8 cellular contexts compared by ENCODE assay signal in the genomic region with DNA sequence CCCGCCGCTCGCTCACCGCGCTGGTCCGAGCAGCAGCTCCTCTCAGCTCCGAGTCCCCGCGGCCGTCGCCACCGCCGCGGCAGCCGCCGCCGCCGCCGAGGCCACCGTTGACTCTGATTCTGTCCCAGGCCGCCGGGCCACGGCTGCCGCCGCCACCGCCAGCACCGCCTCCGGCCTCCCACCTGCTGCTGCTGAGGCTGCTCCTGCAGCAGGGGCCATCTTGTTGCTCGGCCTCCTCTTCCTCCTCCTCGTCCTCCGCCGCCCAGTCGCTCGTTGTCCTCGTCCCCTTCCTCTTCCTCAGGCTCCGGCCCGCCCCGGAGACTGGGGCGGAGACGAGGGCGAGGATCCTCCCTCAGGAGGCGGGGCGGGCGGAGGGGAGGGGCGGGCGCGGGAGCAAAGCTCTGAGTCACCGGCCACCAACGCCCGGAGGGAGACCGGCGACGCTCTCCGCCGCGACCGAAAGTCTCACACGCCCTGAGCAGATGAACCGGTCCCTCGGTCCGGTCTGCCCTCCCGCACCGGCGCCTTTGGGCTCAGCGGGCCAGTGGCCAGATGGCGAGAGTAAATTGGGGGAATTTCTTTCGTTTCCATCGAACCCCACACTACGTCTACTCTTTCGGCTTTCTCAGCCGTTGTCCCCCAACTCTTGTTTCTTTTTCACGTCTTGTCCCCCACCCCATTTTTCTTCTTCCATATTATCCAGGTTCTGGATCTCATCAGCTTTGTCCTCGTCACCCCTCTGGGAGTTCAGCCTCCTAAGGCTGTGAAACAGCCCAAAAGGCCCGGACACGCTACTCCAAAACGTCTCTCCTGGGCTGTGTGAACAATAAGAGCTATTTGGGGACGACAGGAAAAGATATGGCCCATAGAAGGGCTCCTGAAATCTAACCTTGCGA. TPM values are rescaled to one million over a fixed set of nuclear protein-coding genes. Genes with fewer than 3 reads are reported as not detected.
DNase-seq lines count a peak whose midpoint lies in the region; ATAC-seq and TF ChIP-seq lines count a peak whose summit lies in the region.

A gene with protein sequence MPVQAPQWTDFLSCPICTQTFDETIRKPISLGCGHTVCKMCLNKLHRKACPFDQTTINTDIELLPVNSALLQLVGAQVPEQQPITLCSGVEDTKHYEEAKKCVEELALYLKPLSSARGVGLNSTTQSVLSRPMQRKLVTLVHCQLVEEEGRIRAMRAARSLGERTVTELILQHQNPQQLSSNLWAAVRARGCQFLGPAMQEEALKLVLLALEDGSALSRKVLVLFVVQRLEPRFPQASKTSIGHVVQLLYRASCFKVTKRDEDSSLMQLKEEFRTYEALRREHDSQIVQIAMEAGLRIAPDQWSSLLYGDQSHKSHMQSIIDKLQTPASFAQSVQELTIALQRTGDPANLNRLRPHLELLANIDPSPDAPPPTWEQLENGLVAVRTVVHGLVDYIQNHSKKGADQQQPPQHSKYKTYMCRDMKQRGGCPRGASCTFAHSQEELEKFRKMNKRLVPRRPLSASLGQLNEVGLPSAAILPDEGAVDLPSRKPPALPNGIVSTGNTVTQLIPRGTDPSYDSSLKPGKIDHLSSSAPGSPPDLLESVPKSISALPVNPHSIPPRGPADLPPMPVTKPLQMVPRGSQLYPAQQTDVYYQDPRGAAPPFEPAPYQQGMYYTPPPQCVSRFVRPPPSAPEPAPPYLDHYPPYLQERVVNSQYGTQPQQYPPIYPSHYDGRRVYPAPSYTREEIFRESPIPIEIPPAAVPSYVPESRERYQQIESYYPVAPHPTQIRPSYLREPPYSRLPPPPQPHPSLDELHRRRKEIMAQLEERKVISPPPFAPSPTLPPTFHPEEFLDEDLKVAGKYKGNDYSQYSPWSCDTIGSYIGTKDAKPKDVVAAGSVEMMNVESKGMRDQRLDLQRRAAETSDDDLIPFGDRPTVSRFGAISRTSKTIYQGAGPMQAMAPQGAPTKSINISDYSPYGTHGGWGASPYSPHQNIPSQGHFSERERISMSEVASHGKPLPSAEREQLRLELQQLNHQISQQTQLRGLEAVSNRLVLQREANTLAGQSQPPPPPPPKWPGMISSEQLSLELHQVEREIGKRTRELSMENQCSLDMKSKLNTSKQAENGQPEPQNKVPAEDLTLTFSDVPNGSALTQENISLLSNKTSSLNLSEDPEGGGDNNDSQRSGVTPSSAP (minus strand): TSS at position 278 of the 896 bp plus-strand sequence. CDS start 29,372 bp downstream, outside the sequence.

- peak within 1 kb of the TSS; percentile 87 for H3K4me3 Mint-ChIP-seq in activated CD4-positive, alpha-beta T cell treated with anti-CD3 and anti-CD28 coated beads for 36 hours
- H3K4me3 Mint-ChIP-seq in chondrocyte (ENCODE audit: unreplicated experiment): peak within 1 kb of the TSS; percentile 93

- CTCF ChIA-PET in activated CD4-positive, alpha-beta T cell treated with anti-CD3 and anti-CD28 coated beads for 36 hours (lab: Charles Lee): interaction anchor here (0.6 to 1.2 kb wide), 5 partner anchors 14 to 196 kb away, joined by 3 to 6 read pairs (median 3); no protein-coding TSS in a partner anchor

- H3K9me3 Mint-ChIP-seq in activated CD4-positive, alpha-beta T cell treated with anti-CD3 and anti-CD28 coated beads for 36 hours (ENCODE audit: low read depth): no peaks in the 10 kb centered on the region
- no peaks in the 10 kb centered on the region for H3K9me3 Mint-ChIP-seq in chondrocyte (ENCODE audit: low read depth)

- H3K36me3 Mint-ChIP-seq in activated CD4-positive, alpha-beta T cell treated with anti-CD3 and anti-CD28 coated beads for 36 hours (ENCODE audit: low read depth): peaks cover 11% of the 10 kb centered on the region
- no peaks in the 10 kb centered on the region for H3K36me3 Mint-ChIP-seq in chondrocyte (ENCODE audit: low read depth)

- peak within 1 kb of the TSS; percentile 96 for H3K27ac Mint-ChIP-seq in activated CD4-positive, alpha-beta T cell treated with anti-CD3 and anti-CD28 coated beads for 36 hours
- H3K27ac Mint-ChIP-seq in chondrocyte (ENCODE audit: unreplicated experiment): peak within 1 kb of the TSS; percentile 99

- peak; percentile 79 to 82 for DNase-seq in AML-193 (lab: John Stamatoyannopoulos, UW)
- DNase-seq in NCI-H524 (lab: John Stamatoyannopoulos, UW): peak; percentile 67 to 81
- DNase-seq in activated CD4-positive, alpha-beta T cell treated with anti-CD3 and anti-CD28 coated beads for 36 hours: peak; percentile 96
- no peak for DNase-seq in chondrocyte (ENCODE audit: low spot score)
- DNase-seq in kidney tubule cell (ENCODE audit: low spot score): peak; percentile 94
- DNase-seq in stimulated activated CD4-positive, alpha-beta T cell treated with anti-CD3 and anti-CD28 coated beads, Interleukin-1b, Interleukin-23, amount 100 ng/mL, for 24 hours (ENCODE audit: low read depth in 4 of 4, low spot score in 1 of 4): peak; percentile 74 to 84 (median 80)

- intact Hi-C loops in activated CD4-positive, alpha-beta T cell treated with anti-CD3 and anti-CD28 coated beads for 36 hours (cut with DNase I, micrococcal nuclease): loop anchor here (1.0 to 10.0 kb wide), 10 partner anchors 135 to 1489 kb away; a partner anchor contains a TSS

- ATAC-seq in GM19043 (IDR thresholded peaks at IDR 0.05; ENCODE audit: low read depth, unreplicated experiment): peak; percentile 83
- peak; percentile 87 for ATAC-seq in HG03354 (IDR thresholded peaks at IDR 0.05; ENCODE audit: poor library complexity, severe bottlenecking, unreplicated experiment)
- ATAC-seq in activated CD4-positive, alpha-beta T cell treated with anti-CD3 and anti-CD28 coated beads for 36 hours: peak; percentile 91

- no peak for TF ChIP-seq CTCF in chondrocyte (IDR thresholded peaks at IDR 0.05)

- POLR2A ChIA-PET in activated CD4-positive, alpha-beta T cell treated with anti-CD3 and anti-CD28 coated beads for 36 hours (lab: Charles Lee): interaction anchor here (0.6 to 1.4 kb wide), 10 partner anchors 12 to 964 kb away, joined by 3 to 10 read pairs (median 3); a partner anchor contains a TSS

- no peaks in the 10 kb centered on the region for H3K27me3 Mint-ChIP-seq in activated CD4-positive, alpha-beta T cell treated with anti-CD3 and anti-CD28 coated beads for 36 hours
- no peaks in the 10 kb centered on the region for H3K27me3 Mint-ChIP-seq in chondrocyte (ENCODE audit: low read depth)

- peaks cover 31% of the 10 kb centered on the region for H3K4me1 Mint-ChIP-seq in activated CD4-positive, alpha-beta T cell treated with anti-CD3 and anti-CD28 coated beads for 36 hours
- H3K4me1 Mint-ChIP-seq in chondrocyte (ENCODE audit: low read depth): peaks cover 43% of the 10 kb centered on the region

RNA-seq across cellular contexts. Expression of the gene that starts here (rescaled TPM):
- 10 to 100 TPM; 27.3 to 37.0 TPM for total RNA-seq in activated CD4-positive, alpha-beta T cell treated with anti-CD3 and anti-CD28 coated beads for 36 hours
- 24.7 to 26.8 TPM (median 25.7 TPM) in 3 replicates for total RNA-seq in chondrocyte
